In the genomic region with DNA sequence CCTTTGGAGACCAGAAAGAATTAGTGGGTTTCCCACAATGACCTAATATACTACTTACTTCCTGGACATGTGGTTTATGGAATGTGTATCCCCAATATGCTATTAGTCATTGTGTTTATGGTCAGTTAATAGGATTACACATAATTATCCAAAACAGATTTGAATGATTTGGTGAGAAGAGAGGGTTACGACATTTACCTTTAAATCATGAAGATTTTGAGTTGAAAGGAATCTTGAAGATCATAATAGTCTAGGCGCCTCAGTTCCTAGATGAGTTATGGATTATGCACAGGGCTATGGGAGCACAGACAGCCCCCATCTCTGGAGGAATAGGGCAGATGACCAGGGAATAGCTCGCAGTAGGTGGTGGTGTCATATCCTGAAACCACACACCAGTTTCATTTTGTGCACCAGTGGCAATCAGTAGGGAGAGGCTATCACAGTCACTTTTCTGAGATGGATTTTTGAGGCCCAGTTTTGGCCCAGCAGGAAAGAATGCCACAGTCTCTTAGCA, we compare ENCODE assay signal across 17 cellular contexts.
A peak's percentile ranks its signal among the peaks of the same experiment; 100 is the strongest.
DNase-seq lines count a peak whose midpoint lies in the region; TF ChIP-seq lines count a peak whose summit lies in the region.
"Had no signal": no experiment of that assay in that cellular context is flagged by ENCODE, and none has a peak within 500 bp of the region (broad histone marks: within the 10 kb centered on the region; RNA-seq: fewer than 3 reads in every experiment).

No MANE protein-coding gene starts in this region.

- DNase-seq in EH (ENCODE audit: low read depth) (peak; percentile 86), endothelial cell (ENCODE audit: low spot score) (no peak), KG1 (lab: John Stamatoyannopoulos, UW) (no peak), DMS153 (lab: John Stamatoyannopoulos, UW) (no peak), GM19240 (ENCODE audit: insufficient read length, low spot score) (no peak)
- no peak for DNase-seq in activated naive CD4-positive, alpha-beta T cell treated with anti-CD3 and anti-CD28 coated beads, Interleukin-2, amount 10 ng/mL, durations not matched to agents 7 days and 5 days
- DNase-seq: activated CD4-positive, alpha-beta T cell treated with anti-CD3 and anti-CD28 coated beads, Interleukin-2, amount 10 ng/mL, durations not matched to agents 24 days and 14 days; activated effector memory CD4-positive, alpha-beta T cell treated with anti-CD3 and anti-CD28 coated beads, Interleukin-2, amount 50 U/mL, for 16 hours; cerebellar nuclear complex; esophagus squamous epithelium; H9; NCI-H446 treated with DMSO at 0.1 percent for 48 hours; OCI-M1; stimulated activated naive CD8-positive, alpha-beta T cell treated with anti-CD3 and anti-CD28 coated beads, Interleukin-15, amount 100 ng/mL, for 72 hours; T-helper 17 cell had no signal

- H3K9me3 Mint-ChIP-seq in endothelial cell (ENCODE audit: unreplicated experiment) = no peaks in the 10 kb centered on the region
- no peaks in the 10 kb centered on the region for H3K9me3 Mint-ChIP-seq in nephron
- no peaks in the 10 kb centered on the region for H3K9me3 Mint-ChIP-seq in activated naive CD4-positive, alpha-beta T cell treated with anti-CD3 and anti-CD28 coated beads, Interleukin-2, amount 10 ng/mL, durations not matched to agents 7 days and 5 days
- H3K9me3 Mint-ChIP-seq: activated CD4-positive, alpha-beta T cell treated with anti-CD3 and anti-CD28 coated beads, Interleukin-2, amount 10 ng/mL, durations not matched to agents 24 days and 14 days; H9; stimulated activated naive CD8-positive, alpha-beta T cell treated with anti-CD3 and anti-CD28 coated beads, Interleukin-15, amount 100 ng/mL, for 72 hours had no signal

- H3K4me3 Mint-ChIP-seq in endothelial cell (ENCODE audit: unreplicated experiment) = peak overlapping the region; percentile 66
- no peak overlapping the region for H3K4me3 Mint-ChIP-seq in nephron
- no peak overlapping the region for H3K4me3 Mint-ChIP-seq in activated naive CD4-positive, alpha-beta T cell treated with anti-CD3 and anti-CD28 coated beads, Interleukin-2, amount 10 ng/mL, durations not matched to agents 7 days and 5 days
- H3K4me3 Mint-ChIP-seq: activated CD4-positive, alpha-beta T cell treated with anti-CD3 and anti-CD28 coated beads, Interleukin-2, amount 10 ng/mL, durations not matched to agents 24 days and 14 days; H9; stimulated activated naive CD8-positive, alpha-beta T cell treated with anti-CD3 and anti-CD28 coated beads, Interleukin-15, amount 100 ng/mL, for 72 hours; T-helper 17 cell had no signal

- H3K36me3 Mint-ChIP-seq in endothelial cell (ENCODE audit: low read depth, unreplicated experiment) (peaks cover 45% of the 10 kb centered on the region), nephron (ENCODE audit: low read depth) (peaks cover 85% of the 10 kb centered on the region)
- H3K36me3 Mint-ChIP-seq in activated naive CD4-positive, alpha-beta T cell treated with anti-CD3 and anti-CD28 coated beads, Interleukin-2, amount 10 ng/mL, durations not matched to agents 7 days and 5 days = peaks cover 36% of the 10 kb centered on the region

- TF ChIP-seq CTCF in endothelial cell (IDR thresholded peaks at IDR 0.05; ENCODE audit: unreplicated experiment) (no peak), nephron (IDR thresholded peaks at IDR 0.05; ENCODE audit: unreplicated experiment in 3 of 3) (no peak)

- peaks cover 91% of the 10 kb centered on the region for H3K4me1 Mint-ChIP-seq in endothelial cell (ENCODE audit: unreplicated experiment)
- H3K4me1 Mint-ChIP-seq in nephron = peaks cover 23% of the 10 kb centered on the region
- peaks cover 72% of the 10 kb centered on the region for H3K4me1 Mint-ChIP-seq in activated naive CD4-positive, alpha-beta T cell treated with anti-CD3 and anti-CD28 coated beads, Interleukin-2, amount 10 ng/mL, durations not matched to agents 7 days and 5 days

- H3K27me3 Mint-ChIP-seq in endothelial cell (ENCODE audit: unreplicated experiment) = peaks cover 2% of the 10 kb centered on the region
- no peaks in the 10 kb centered on the region for H3K27me3 Mint-ChIP-seq in nephron (ENCODE audit: low read depth)
- H3K27me3 Mint-ChIP-seq in activated naive CD4-positive, alpha-beta T cell treated with anti-CD3 and anti-CD28 coated beads, Interleukin-2, amount 10 ng/mL, durations not matched to agents 7 days and 5 days = no peaks in the 10 kb centered on the region
- H3K27me3 Mint-ChIP-seq: stimulated activated naive CD8-positive, alpha-beta T cell treated with anti-CD3 and anti-CD28 coated beads, Interleukin-15, amount 100 ng/mL, for 72 hours; T-helper 17 cell had no signal

- CTCF ChIA-PET in activated naive CD4-positive, alpha-beta T cell treated with anti-CD3 and anti-CD28 coated beads, Interleukin-2, amount 10 ng/mL, durations not matched to agents 7 days and 5 days (lab: Charles Lee) = no interaction called here

- H3K27ac Mint-ChIP-seq in endothelial cell (ENCODE audit: unreplicated experiment) (peak overlapping the region; percentile 61), nephron (peak overlapping the region in 2 of 3 experiments; percentile 15 to 59)
- H3K27ac Mint-ChIP-seq in activated naive CD4-positive, alpha-beta T cell treated with anti-CD3 and anti-CD28 coated beads, Interleukin-2, amount 10 ng/mL, durations not matched to agents 7 days and 5 days = no peak overlapping the region
- H3K27ac Mint-ChIP-seq: activated CD4-positive, alpha-beta T cell treated with anti-CD3 and anti-CD28 coated beads, Interleukin-2, amount 10 ng/mL, durations not matched to agents 24 days and 14 days; H9 had no signal

TF ChIP-seq in PFSK-1, 5 proteins besides CTCF, POLR2A, EP300 and RAD21:
- no peak for TF ChIP-seq POLR2AphosphoS5 (IDR thresholded peaks at IDR 0.05; ENCODE audit: low read depth, low read length)
- TF ChIP-seq, protein P1, sequence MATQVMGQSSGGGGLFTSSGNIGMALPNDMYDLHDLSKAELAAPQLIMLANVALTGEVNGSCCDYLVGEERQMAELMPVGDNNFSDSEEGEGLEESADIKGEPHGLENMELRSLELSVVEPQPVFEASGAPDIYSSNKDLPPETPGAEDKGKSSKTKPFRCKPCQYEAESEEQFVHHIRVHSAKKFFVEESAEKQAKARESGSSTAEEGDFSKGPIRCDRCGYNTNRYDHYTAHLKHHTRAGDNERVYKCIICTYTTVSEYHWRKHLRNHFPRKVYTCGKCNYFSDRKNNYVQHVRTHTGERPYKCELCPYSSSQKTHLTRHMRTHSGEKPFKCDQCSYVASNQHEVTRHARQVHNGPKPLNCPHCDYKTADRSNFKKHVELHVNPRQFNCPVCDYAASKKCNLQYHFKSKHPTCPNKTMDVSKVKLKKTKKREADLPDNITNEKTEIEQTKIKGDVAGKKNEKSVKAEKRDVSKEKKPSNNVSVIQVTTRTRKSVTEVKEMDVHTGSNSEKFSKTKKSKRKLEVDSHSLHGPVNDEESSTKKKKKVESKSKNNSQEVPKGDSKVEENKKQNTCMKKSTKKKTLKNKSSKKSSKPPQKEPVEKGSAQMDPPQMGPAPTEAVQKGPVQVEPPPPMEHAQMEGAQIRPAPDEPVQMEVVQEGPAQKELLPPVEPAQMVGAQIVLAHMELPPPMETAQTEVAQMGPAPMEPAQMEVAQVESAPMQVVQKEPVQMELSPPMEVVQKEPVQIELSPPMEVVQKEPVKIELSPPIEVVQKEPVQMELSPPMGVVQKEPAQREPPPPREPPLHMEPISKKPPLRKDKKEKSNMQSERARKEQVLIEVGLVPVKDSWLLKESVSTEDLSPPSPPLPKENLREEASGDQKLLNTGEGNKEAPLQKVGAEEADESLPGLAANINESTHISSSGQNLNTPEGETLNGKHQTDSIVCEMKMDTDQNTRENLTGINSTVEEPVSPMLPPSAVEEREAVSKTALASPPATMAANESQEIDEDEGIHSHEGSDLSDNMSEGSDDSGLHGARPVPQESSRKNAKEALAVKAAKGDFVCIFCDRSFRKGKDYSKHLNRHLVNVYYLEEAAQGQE (IDR thresholded peaks at IDR 0.05; ENCODE audit: insufficient read depth in 1 of 2, low read depth in 2 of 2, low read length in 2 of 2) = no peak
- TF ChIP-seq FOXP2 (optimal IDR thresholded peaks at IDR 0.05; ENCODE audit: borderline replicate concordance, extremely low read depth, extremely low read length, insufficient read depth) = no peak
- TF ChIP-seq SIN3A (IDR thresholded peaks at IDR 0.05; ENCODE audit: borderline replicate concordance, insufficient read depth, low read length) = peak; percentile 29; the same call in 1 of the 2 replicates
- no peak for TF ChIP-seq TAF1 (IDR thresholded peaks at IDR 0.05; ENCODE audit: borderline replicate concordance, insufficient read depth, low read length)
